1 cellular context compared by ENCODE assay signal in the genomic region with DNA sequence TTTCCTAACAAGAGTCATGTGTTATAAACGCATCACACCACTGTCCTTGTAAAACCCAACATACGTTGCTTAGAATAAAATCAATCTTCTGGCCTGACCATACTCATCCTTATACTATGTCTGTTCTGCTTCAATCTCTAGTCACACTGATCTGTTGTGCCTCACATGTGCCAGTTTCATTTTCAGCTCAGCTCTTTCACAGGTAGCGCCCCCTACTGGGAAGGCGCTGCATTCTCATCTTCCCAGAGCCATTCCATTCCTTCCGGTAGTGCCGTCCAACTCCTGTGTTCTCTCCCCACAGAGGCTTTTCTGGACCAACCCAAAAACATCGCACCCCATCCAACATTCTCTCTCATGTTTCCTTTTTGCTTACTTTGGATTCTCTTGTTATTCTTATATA.
TF ChIP-seq lines count a peak whose summit lies in the region.

No MANE protein-coding gene starts in this region.

TF ChIP-seq in endothelial cell of umbilical vein, 7 proteins besides CTCF, POLR2A, EP300 and RAD21 (continued from another document):
- TF ChIP-seq, protein P1, sequence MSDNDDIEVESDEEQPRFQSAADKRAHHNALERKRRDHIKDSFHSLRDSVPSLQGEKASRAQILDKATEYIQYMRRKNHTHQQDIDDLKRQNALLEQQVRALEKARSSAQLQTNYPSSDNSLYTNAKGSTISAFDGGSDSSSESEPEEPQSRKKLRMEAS (IDR thresholded peaks at IDR 0.05; ENCODE audit: insufficient read depth, insufficient read length) = no peak
- TF ChIP-seq EZH2 (IDR thresholded peaks at IDR 0.05; ENCODE audit: borderline replicate concordance, low read depth, low read length, severe bottlenecking) = no peak
- TF ChIP-seq GATA2 (IDR thresholded peaks at IDR 0.05; ENCODE audit: insufficient read depth, insufficient read length, low read depth, low read length) = no peak
- TF ChIP-seq MYC (IDR thresholded peaks at IDR 0.05; ENCODE audit: low read depth, low read length) = no peak
- TF ChIP-seq JUN (IDR thresholded peaks at IDR 0.05; ENCODE audit: borderline replicate concordance, insufficient read depth, insufficient read length, low read depth) = no peak
